Comparison of ENCODE assay signal across 1 cellular context in the genomic region with DNA sequence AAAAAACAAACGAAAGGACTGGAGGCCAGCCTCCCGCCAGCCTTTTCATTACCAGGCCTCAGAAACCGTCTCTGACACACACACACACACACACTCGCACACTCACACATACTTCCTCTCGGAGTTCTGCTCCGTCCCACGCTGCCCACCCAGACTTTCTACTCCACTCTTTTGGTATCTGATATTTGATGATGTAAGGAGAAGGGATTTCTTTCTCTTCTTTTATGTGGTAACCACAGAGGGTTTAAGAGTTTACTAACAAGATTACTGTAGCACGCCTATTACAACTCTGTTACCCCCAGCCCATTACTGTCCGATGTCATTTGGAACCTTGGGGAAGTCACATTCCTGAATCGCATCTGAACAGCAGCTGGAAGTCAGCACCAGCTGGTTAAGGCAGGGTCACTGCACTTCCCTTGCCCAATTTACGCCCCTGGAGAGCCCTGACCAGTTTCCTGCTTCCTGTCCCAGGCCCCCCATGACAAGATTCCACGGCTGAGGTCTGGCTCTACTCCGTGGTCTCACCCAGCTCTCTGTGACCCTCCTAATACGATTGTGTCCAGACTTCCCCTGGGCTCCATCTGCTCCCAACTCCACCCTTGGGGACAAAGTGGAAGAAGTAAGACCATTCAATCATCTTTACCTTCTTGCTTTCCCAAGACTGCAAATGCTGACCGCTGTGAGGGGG.
TF ChIP-seq lines count a peak whose summit lies in the region.

No MANE protein-coding gene starts in this region.

TF ChIP-seq in H1, 55 proteins besides CTCF, POLR2A, EP300 and RAD21:
- peak; percentile 26 for TF ChIP-seq ASH2L (IDR thresholded peaks at IDR 0.05; ENCODE audit: low read length)
- peak; percentile 63; the same call in 1 of the 2 replicates for TF ChIP-seq TEAD4 (IDR thresholded peaks at IDR 0.05; ENCODE audit: low read depth, low read length)
- TF ChIP-seq E2F6 (IDR thresholded peaks at IDR 0.05): no peak
- peak; percentile 66 to 77; a peak in 2 of 4 replicates for TF ChIP-seq SIN3A (conservative IDR thresholded peaks at IDR 0.05 in 1 of 2, IDR thresholded peaks at IDR 0.05 in 1 of 2; ENCODE audit: low read depth in 1 of 2, low read length in 2 of 2)
- no peak for TF ChIP-seq BRCA1 (IDR thresholded peaks at IDR 0.05; ENCODE audit: low read depth, low read length)
- TF ChIP-seq EZH2 (IDR thresholded peaks at IDR 0.05; ENCODE audit: low read depth, low read length, severe bottlenecking): peak; percentile 2
